In genomic region chr9:95127249-95128176, GRCh38 we compare ENCODE assay signal across 8 cellular contexts.
DNase-seq lines count a peak whose midpoint lies in the region; ATAC-seq and TF ChIP-seq lines count a peak whose summit lies in the region.

No MANE protein-coding gene starts in this region.

- H3K9me3 ChIP-seq in PC-9 (ENCODE audit: insufficient read depth, low read depth) (no peaks in the 10 kb centered on the region), fibroblast of lung (ENCODE audit: control insufficient read depth, insufficient read depth, low read depth, low read length) (no peaks in the 10 kb centered on the region)

- no peaks in the 10 kb centered on the region for H3K4me1 ChIP-seq in PC-9 (replicated peaks; ENCODE audit: insufficient read depth)
- H3K4me1 ChIP-seq in fibroblast of lung (ENCODE audit: control insufficient read depth, extremely low read depth, insufficient read depth, low read length), result no peaks in the 10 kb centered on the region

- no peak overlapping the region for H2AFZ ChIP-seq in PC-9
- H2AFZ ChIP-seq in fibroblast of lung (ENCODE audit: low read length), result peak overlapping the region; percentile 61

- no peaks in the 10 kb centered on the region for H3K36me3 Mint-ChIP-seq in activated T-cell treated with anti-CD3 and anti-CD28 coated beads, Interleukin-2, amount 50 U/mL, for 72 hours (ENCODE audit: insufficient read depth in 2 of 2)
- peaks cover 0 to 10% of the 10 kb centered on the region in 2 donors for H3K36me3 Mint-ChIP-seq in naive B cell

- H3K9me2 ChIP-seq in PC-9 (ENCODE audit: insufficient read depth), result no peaks in the 10 kb centered on the region

- TF ChIP-seq CTCF in PC-9 (conservative IDR thresholded peaks at IDR 0.05) (peak; percentile 89), fibroblast of lung (conservative IDR thresholded peaks at IDR 0.05 in 1 of 2, IDR thresholded peaks at IDR 0.05 in 1 of 2; ENCODE audit: low read depth in 1 of 2, low read length in 2 of 2) (peak; percentile 95 to 98)

- H3K9me3 Mint-ChIP-seq in activated T-cell treated with anti-CD3 and anti-CD28 coated beads, Interleukin-2, amount 50 U/mL, for 72 hours, result no peaks in the 10 kb centered on the region
- no peaks in the 10 kb centered on the region for H3K9me3 Mint-ChIP-seq in naive B cell

- H3K27ac Mint-ChIP-seq in activated T-cell treated with anti-CD3 and anti-CD28 coated beads, Interleukin-2, amount 50 U/mL, for 72 hours, result no peak overlapping the region
- H3K27ac Mint-ChIP-seq in naive B cell, result peak overlapping the region in 2 of 6 donors; percentile 29 to 62

- intact Hi-C loops in PC-9 (cut with micrococcal nuclease; ENCODE audit: unreplicated experiment), result loop anchor here (1.0 kb wide), 3 partner anchors 344 to 573 kb away; no protein-coding TSS in a partner anchor

- H3K27me3 ChIP-seq in PC-9 (ENCODE audit: insufficient read depth, low read depth), result no peaks in the 10 kb centered on the region
- H3K27me3 ChIP-seq in fibroblast of lung (ENCODE audit: control insufficient read depth, insufficient read depth, low read length), result no peaks in the 10 kb centered on the region

- H3K27me3 Mint-ChIP-seq in activated T-cell treated with anti-CD3 and anti-CD28 coated beads, Interleukin-2, amount 50 U/mL, for 72 hours (ENCODE audit: low read depth), result no peaks in the 10 kb centered on the region
- no peaks in the 10 kb centered on the region for H3K27me3 Mint-ChIP-seq in naive B cell

- H3K4me2 ChIP-seq in PC-9 (peak overlapping the region; percentile 21; the same call in 1 of the 2 replicates), fibroblast of lung (ENCODE audit: extremely low read depth, insufficient read depth, low read length) (peak overlapping the region; percentile 78)

- H3K36me3 ChIP-seq in PC-9 (ENCODE audit: low read depth) (no peaks in the 10 kb centered on the region), fibroblast of lung (ENCODE audit: control insufficient read depth, insufficient read depth, low read length) (no peaks in the 10 kb centered on the region)

- CTCF ChIA-PET in PC-9 (lab: Charles Lee), result interaction anchor here (0.5 to 2.9 kb wide), 10 partner anchors 20 to 573 kb away, joined by 3 to 30 read pairs (median 4); partner anchors contain the start of gene PCAT7

- DNase-seq in Daoy (ENCODE audit: low read depth) (peak; percentile 89), PC-9 (peak; percentile 43 to 83), fibroblast of lung (ENCODE audit: low read depth in 2 of 2) (peak; percentile 70 to 74), naive B cell (peak; percentile 38)
- DNase-seq in activated T-cell treated with anti-CD3 and anti-CD28 coated beads, Interleukin-2, amount 50 U/mL, for 72 hours, result peak; percentile 72 to 75
- DNase-seq in stimulated activated CD8-positive, alpha-beta memory T cell treated with anti-CD3 and anti-CD28 coated beads, Interleukin-7, amount 100 ng/mL, for 1 hour (ENCODE audit: low read depth in 2 of 2), result peak; percentile 20 to 48

- H3K9ac ChIP-seq in fibroblast of lung (ENCODE audit: insufficient read depth, low read length), result no peak overlapping the region

- no peaks in the 10 kb centered on the region for H3K4me1 Mint-ChIP-seq in activated T-cell treated with anti-CD3 and anti-CD28 coated beads, Interleukin-2, amount 50 U/mL, for 72 hours (ENCODE audit: low read depth)
- peaks cover 0 to 4% (median 0%) of the 10 kb centered on the region in 3 donors for H3K4me1 Mint-ChIP-seq in naive B cell

- H3F3A ChIP-seq in PC-9 (ENCODE audit: insufficient read depth, low read depth), result peaks cover 7% of the 10 kb centered on the region; the same call in 1 of the 2 replicates

- H3K4me3 Mint-ChIP-seq in activated T-cell treated with anti-CD3 and anti-CD28 coated beads, Interleukin-2, amount 50 U/mL, for 72 hours, result no peak overlapping the region
- H3K4me3 Mint-ChIP-seq in naive B cell, result peak overlapping the region in 1 of 8 donors; percentile 30

- ATAC-seq in HG02885 (IDR thresholded peaks at IDR 0.05; ENCODE audit: poor library complexity, unreplicated experiment) (peak; percentile 66), naive B cell (ENCODE audit: low read depth in 2 of 2) (peak; percentile 63 to 69), GM21529 (IDR thresholded peaks at IDR 0.05; ENCODE audit: unreplicated experiment) (no peak)
- ATAC-seq in activated T-cell treated with anti-CD3 and anti-CD28 coated beads, Interleukin-2, amount 50 U/mL, for 72 hours (replicated peaks in 1 of 2), result peak; percentile 81 to 86

- BruUV-seq in PC-9 (replicated peaks; lab: Mats Ljungman, UMichigan), result no TSS peak

- H3K79me2 ChIP-seq in PC-9 (ENCODE audit: low read depth) (no peaks in the 10 kb centered on the region), fibroblast of lung (ENCODE audit: control insufficient read depth, insufficient read depth, low read length) (no peaks in the 10 kb centered on the region)

- H4K20me1 ChIP-seq in PC-9 (ENCODE audit: insufficient read depth) (no peaks in the 10 kb centered on the region), fibroblast of lung (ENCODE audit: control insufficient read depth, extremely low read depth, insufficient read depth, low read length) (no peaks in the 10 kb centered on the region)

- H3K27ac ChIP-seq in PC-9 (no peak overlapping the region), fibroblast of lung (ENCODE audit: insufficient read depth, low read length) (no peak overlapping the region)

- POLR2A ChIA-PET in PC-9 (lab: Charles Lee; ENCODE audit: unreplicated experiment), result interaction anchor here (0.9 kb wide), 1 partner anchor 109 kb away, joined by 4 read pairs; no protein-coding TSS in a partner anchor

- no peak overlapping the region for H3K4me3 ChIP-seq in PC-9
- peak overlapping the region; percentile 28 to 51 (median 43) for H3K4me3 ChIP-seq in fibroblast of lung (replicated peaks in 1 of 4; ENCODE audit: control extremely low read depth in 1 of 4, insufficient read depth in 1 of 4, low read depth in 3 of 4, low read length in 4 of 4)

Comparison
In these comparisons a context has a peak if more than half of its experiments do, and no peak if none do; other contexts are left out.
1. DNase-seq: peak in every context shown above with its lines; median percentile 89 in Daoy; 74 in activated T-cell treated with anti-CD3 and anti-CD28 coated beads, Interleukin-2, amount 50 U/mL, for 72 hours; 72 in fibroblast of lung; 63 in PC-9; 38 in naive B cell; 34 in stimulated activated CD8-positive, alpha-beta memory T cell treated with anti-CD3 and anti-CD28 coated beads, Interleukin-7, amount 100 ng/mL, for 1 hour.